8 cellular contexts compared by ENCODE assay signal in genomic region chr16:16790597-16790996, GRCh38.
"Had no signal": no experiment of that assay in that cellular context is flagged by ENCODE, and none has a peak within 500 bp of the region (broad histone marks: within the 10 kb centered on the region; RNA-seq: fewer than 3 reads in every experiment).

No MANE protein-coding gene starts in this region.

- FAIRE-seq: G401.6, GM12878, GM12891, GM12892, GM18507, GM19239 had no signal

- DNase-seq: GDM1, GF-D8 had no signal

- ATAC-seq: GM12878 had no signal

- H3K4me3 ChIP-seq: GM12878 had no signal
